Comparison of ENCODE assay signal across 7 cellular contexts in the genomic region with DNA sequence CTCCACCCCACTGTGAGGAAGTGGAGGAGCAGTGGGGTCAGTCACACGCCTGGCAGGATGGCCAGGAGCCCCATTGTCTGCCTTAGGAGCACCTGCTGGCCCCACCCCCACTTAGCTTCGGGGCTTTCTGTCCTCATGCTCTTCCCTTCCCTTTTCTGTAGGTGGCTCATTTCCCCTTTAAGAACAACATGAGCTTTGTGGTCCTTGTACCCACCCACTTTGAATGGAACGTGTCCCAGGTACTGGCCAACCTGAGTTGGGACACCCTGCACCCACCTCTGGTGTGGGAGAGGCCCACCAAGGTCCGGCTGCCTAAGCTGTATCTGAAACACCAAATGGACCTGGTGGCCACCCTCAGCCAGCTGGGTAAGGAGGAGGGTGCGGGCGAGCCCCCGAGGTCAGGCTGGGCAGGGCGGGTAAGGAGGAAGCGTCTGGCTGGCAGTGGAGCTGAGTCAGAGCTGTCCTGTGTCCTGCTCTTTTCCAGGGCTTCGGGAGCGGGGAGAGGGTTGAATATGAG. TPM values are rescaled to one million over a fixed set of nuclear protein-coding genes. Genes with fewer than 3 reads are reported as not detected.
DNase-seq lines count a peak whose midpoint lies in the region; ATAC-seq, FAIRE-seq and TF ChIP-seq lines count a peak whose summit lies in the region.

No MANE protein-coding gene starts in this region.

- H3K36me3 Mint-ChIP-seq in stimulated activated naive B cell treated with anti-CD40 and anti-IgM and Interleukin-4, amounts not matched to agents 10 μg/mL and 1 μg/mL and 100 μg/mL, for 72 hours, result no peaks in the 10 kb centered on the region

- peak overlapping the region; percentile 3; the same call in 1 of the 2 replicates for H3K27ac ChIP-seq in HCT116 (ENCODE audit: low read depth, low read length)
- H3K27ac ChIP-seq in heart right ventricle, result peak overlapping the region in 2 of 10 donors; percentile 19 to 85
- no peak overlapping the region for H3K27ac ChIP-seq in Karpas-422 (ENCODE audit: low read length)

- POLR2A ChIA-PET in HCT116 (lab: Charles Lee), result interaction anchor here (0.6 to 1.3 kb wide), 4 partner anchors 8 to 366 kb away, joined by 3 to 12 read pairs (median 3); no protein-coding TSS in a partner anchor

- peak overlapping the region; percentile 69 for H3K4me2 ChIP-seq in HCT116 (ENCODE audit: low read length)
- no peak overlapping the region for H3K4me2 ChIP-seq in Karpas-422 (ENCODE audit: low read depth, low read length, poor library complexity, severe bottlenecking)

- intact Hi-C loops in HCT116 (cut with micrococcal nuclease), result no loop called here
- intact Hi-C loops in heart right ventricle (cut with DNase I), result loop anchor here in 1 of 10 donors (10.0 kb wide), 1 partner anchor 1342 kb away; no protein-coding TSS in a partner anchor

- peak overlapping the region; percentile 65 for H3K27ac Mint-ChIP-seq in stimulated activated naive B cell treated with anti-CD40 and anti-IgM and Interleukin-4, amounts not matched to agents 10 μg/mL and 1 μg/mL and 100 μg/mL, for 72 hours

- WGBS in heart right ventricle, 2 donors, result 51 to 63% methylated on average over 11 of the region's 11 CpGs

- CTCF ChIA-PET in HCT116 (lab: Charles Lee), result interaction anchor here (0.9 kb wide), 1 partner anchor 113 kb away, joined by 3 read pairs; no protein-coding TSS in a partner anchor

- FAIRE-seq in RCC 7860 (lab: Jason Lieb, UNC), result no peak

- TF ChIP-seq POLR2A in HCT116 (IDR thresholded peaks at IDR 0.05; ENCODE audit: borderline replicate concordance, extremely low read depth, insufficient read depth, insufficient read length), result no peak

- TF ChIP-seq RAD21 in HCT116 (IDR thresholded peaks at IDR 0.05; ENCODE audit: low read depth), result no peak; the same call in 1 of the 2 replicates

- H3K9me3 Mint-ChIP-seq in stimulated activated naive B cell treated with anti-CD40 and anti-IgM and Interleukin-4, amounts not matched to agents 10 μg/mL and 1 μg/mL and 100 μg/mL, for 72 hours, result no peaks in the 10 kb centered on the region

- H3K4me1 Mint-ChIP-seq in stimulated activated naive B cell treated with anti-CD40 and anti-IgM and Interleukin-4, amounts not matched to agents 10 μg/mL and 1 μg/mL and 100 μg/mL, for 72 hours, result peaks cover 11 to 12% of the 10 kb centered on the region in 2 donors

- H3K4me3 ChIP-seq in HCT116 (replicated peaks in 1 of 2; ENCODE audit: low read depth in 1 of 2, low read length in 2 of 2) (peak overlapping the region; percentile 34 to 35), heart right ventricle (peak overlapping the region in 1 of 10 donors; percentile 26), Karpas-422 (ENCODE audit: low read length) (no peak overlapping the region)

- ATAC-seq in HCT116, result peak; percentile 83
- peak; percentile 11 to 68 (median 51) for ATAC-seq in heart right ventricle
- ATAC-seq in stimulated activated naive B cell treated with anti-CD40 and anti-IgM and Interleukin-4, amounts not matched to agents 10 μg/mL and 1 μg/mL and 100 μg/mL, for 72 hours (replicated peaks), result peak; percentile 76 to 77

- DNase-seq in HCT116 (ENCODE audit: low read depth, low spot score) (peak; percentile 45), RCC 7860 (ENCODE audit: low spot score) (peak; percentile 5), heart right ventricle (no peak), Karpas-422 (no peak), NCI-H1105 treated with DMSO at 0.1 percent for 48 hours (lab: John Stamatoyannopoulos, UW) (no peak), HuH-7.5 (ENCODE audit: low spot score) (no peak)
- no peak for DNase-seq in stimulated activated naive B cell treated with anti-CD40 and anti-IgM and Interleukin-4, amounts not matched to agents 10 μg/mL and 1 μg/mL and 100 μg/mL, for 72 hours

- H3K9me3 ChIP-seq in HCT116 (ENCODE audit: control insufficient read depth in 1 of 2, insufficient read depth in 1 of 2, low read depth in 1 of 2, low read length in 2 of 2) (no peaks in the 10 kb centered on the region), heart right ventricle (no peaks in the 10 kb centered on the region), Karpas-422 (ENCODE audit: low read length) (no peaks in the 10 kb centered on the region)

- peak overlapping the region; percentile 22 to 41 for H3K4me3 Mint-ChIP-seq in stimulated activated naive B cell treated with anti-CD40 and anti-IgM and Interleukin-4, amounts not matched to agents 10 μg/mL and 1 μg/mL and 100 μg/mL, for 72 hours

- H3K27me3 Mint-ChIP-seq in stimulated activated naive B cell treated with anti-CD40 and anti-IgM and Interleukin-4, amounts not matched to agents 10 μg/mL and 1 μg/mL and 100 μg/mL, for 72 hours, result no peaks in the 10 kb centered on the region

- H3K27me3 ChIP-seq in HCT116 (ENCODE audit: insufficient read depth, low read length) (no peaks in the 10 kb centered on the region), heart right ventricle (no peaks in the 10 kb centered on the region), Karpas-422 (ENCODE audit: low read length) (no peaks in the 10 kb centered on the region)

- H3K4me1 ChIP-seq in HCT116 (ENCODE audit: control insufficient read depth in 1 of 2, insufficient read depth in 2 of 2, low read length in 2 of 2), result peaks cover 0 to 16% of the 10 kb centered on the region in 2 experiments; a peak in 3 of 4 replicates
- H3K4me1 ChIP-seq in heart right ventricle, result peaks cover 0 to 27% (median 0%) of the 10 kb centered on the region in 9 donors
- H3K4me1 ChIP-seq in Karpas-422 (ENCODE audit: low read length), result peaks cover 6% of the 10 kb centered on the region; the same call in 1 of the 2 replicates

- H3K36me3 ChIP-seq in HCT116 (ENCODE audit: control insufficient read depth in 1 of 2, insufficient read depth in 2 of 2, low read length in 2 of 2), result no peaks in the 10 kb centered on the region
- no peaks in the 10 kb centered on the region for H3K36me3 ChIP-seq in heart right ventricle
- no peaks in the 10 kb centered on the region for H3K36me3 ChIP-seq in Karpas-422 (ENCODE audit: insufficient read depth, low read length)

- RAD21 ChIA-PET in HCT116 (lab: Charles Lee; ENCODE audit: low non-redundant PET in 1 of 2, low total read pairs in 2 of 2, uncharacterized antibody in 2 of 2, unreplicated experiment in 2 of 2), result no interaction called here

- H4K20me1 ChIP-seq in HCT116 (ENCODE audit: insufficient read depth), result no peaks in the 10 kb centered on the region
- H4K20me1 ChIP-seq in Karpas-422 (ENCODE audit: insufficient read depth, low read depth, low read length), result no peaks in the 10 kb centered on the region

- H3K79me2 ChIP-seq in HCT116 (ENCODE audit: insufficient read depth, low read length), result no peaks in the 10 kb centered on the region
- H3K79me2 ChIP-seq in Karpas-422 (ENCODE audit: low read length), result no peaks in the 10 kb centered on the region

- H3K9me2 ChIP-seq in HCT116 (ENCODE audit: insufficient read depth) (no peaks in the 10 kb centered on the region), Karpas-422 (replicated peaks; ENCODE audit: insufficient read depth, low read length) (no peaks in the 10 kb centered on the region)

- TF ChIP-seq CTCF in HCT116 (IDR thresholded peaks at IDR 0.05 in 2 of 3, conservative IDR thresholded peaks at IDR 0.05 in 1 of 3; ENCODE audit: borderline replicate concordance in 1 of 3, insufficient read depth in 1 of 3, low read depth in 2 of 3, low read length in 2 of 3), result no peak
- no peak for TF ChIP-seq CTCF in heart right ventricle (IDR thresholded peaks at IDR 0.05)

- no TSS peak for BruUV-seq in HCT116 (replicated peaks; lab: Mats Ljungman, UMichigan)

- H2AFZ ChIP-seq in HCT116 (ENCODE audit: low read depth, low read length, poor library complexity, severe bottlenecking) (peak overlapping the region; percentile 20), Karpas-422 (ENCODE audit: low read length) (no peak overlapping the region)

- H3K9ac ChIP-seq in HCT116 (ENCODE audit: low read length), result peak overlapping the region; percentile 30
- H3K9ac ChIP-seq in Karpas-422 (ENCODE audit: low read length), result no peak overlapping the region

TF ChIP-seq in HCT116, 20 proteins besides CTCF, POLR2A, EP300 and RAD21 (continues in another document):
- no peak for TF ChIP-seq EZH2phosphoT487 (IDR thresholded peaks at IDR 0.05; ENCODE audit: borderline replicate concordance)
- TF ChIP-seq YY1 (IDR thresholded peaks at IDR 0.05; ENCODE audit: extremely low read depth, insufficient replicate concordance, low read depth, low read length), result no peak
- no peak for TF ChIP-seq ZFX (IDR thresholded peaks at IDR 0.05)
- peak; percentile 57 for TF ChIP-seq POLR2AphosphoS5 (IDR thresholded peaks at IDR 0.05; ENCODE audit: low read depth, low read length)
- TF ChIP-seq CBX3 (IDR thresholded peaks at IDR 0.05; ENCODE audit: low read depth), result peak; percentile 55; the same call in 1 of the 2 replicates
- TF ChIP-seq SIN3A (IDR thresholded peaks at IDR 0.05; ENCODE audit: low read depth), result no peak

RNA-seq across cellular contexts. Expression of a gene that starts 9.4 kb away (rescaled TPM):
- total RNA-seq in HCT116 (2021; ENCODE audit: unreplicated experiment) (2.7 TPM), heart right ventricle (100 to 1,000 TPM in 4 of 10 donors, 10 to 100 TPM in 6; 26.2 to 185 (median 89.1) TPM)
- 0.82 and 1.9 TPM in 2 replicates for polyA plus RNA-seq in HCT116 (2012)
- 100 to 1,000 TPM; 181 to 247 TPM for polyA plus RNA-seq in heart right ventricle
- 45.5 and 62.2 TPM in 2 replicates for total RNA-seq in Karpas-422 (2014; rRNA removed; shearing (Covaris generic); ENCODE audit: low replicate concordance)

RNA-seq across cellular contexts. Expression of a gene that starts 9.8 kb away (rescaled TPM):
- total RNA-seq in HCT116 (2021; ENCODE audit: unreplicated experiment) (2.5 TPM), heart right ventricle (1 to 10 TPM in 3 of 10 donors, under 1 TPM in 5, not detected in 2; 0.18 to 1.3 (median 0.41) TPM)
- 4.5 and 5.1 TPM in 2 replicates for polyA plus RNA-seq in HCT116 (2012)
- 1 to 10 TPM; 2.0 to 2.8 TPM for polyA plus RNA-seq in heart right ventricle
- total RNA-seq in Karpas-422 (2014; rRNA removed; shearing (Covaris generic); ENCODE audit: low replicate concordance), result 0.19 and 0.32 TPM in 2 replicates

RNA-seq across cellular contexts. Expression of a gene that starts 28.0 kb away (rescaled TPM):
- total RNA-seq in HCT116 (2021; ENCODE audit: unreplicated experiment), result 17.3 TPM
- polyA plus RNA-seq in HCT116 (2012), result 10.1 and 10.8 TPM in 2 replicates
- 10 to 100 TPM in 4 of 10 donors, 1 to 10 TPM in 6; 7.7 to 16.9 (median 9.2) TPM for total RNA-seq in heart right ventricle
- 10 to 100 TPM in 1 of 2 donors, 1 to 10 TPM in 1; 8.5 to 14.9 TPM for polyA plus RNA-seq in heart right ventricle
- total RNA-seq in Karpas-422 (2014; rRNA removed; shearing (Covaris generic); ENCODE audit: low replicate concordance), result 11.7 and 28.9 TPM in 2 replicates

RNA-seq across cellular contexts. Expression of a gene that starts 42.3 kb away (rescaled TPM):
- total RNA-seq in HCT116 (2021; ENCODE audit: unreplicated experiment) (1.8 TPM), heart right ventricle (1 to 10 TPM in 9 of 10 donors, under 1 TPM in 1; 0.96 to 6.0 (median 1.9) TPM)
- 1.5 and 1.9 TPM in 2 replicates for polyA plus RNA-seq in HCT116 (2012)
- polyA plus RNA-seq in heart right ventricle, result 1 to 10 TPM; 1.6 to 3.2 TPM
- not detected in 2 replicates for total RNA-seq in Karpas-422 (2014; rRNA removed; shearing (Covaris generic); ENCODE audit: low replicate concordance)

Comparison
In these comparisons a context has a peak if more than half of its experiments do, and no peak if none do; other contexts are left out.
1. DNase-seq: peak in HCT116 (single experiment) and RCC 7860 (single experiment); none in heart right ventricle (0 of 2), stimulated activated naive B cell treated with anti-CD40 and anti-IgM and Interleukin-4, amounts not matched to agents 10 μg/mL and 1 μg/mL and 100 μg/mL, for 72 hours (single experiment), Karpas-422 (single experiment), NCI-H1105 treated with DMSO at 0.1 percent for 48 hours (single experiment) and HuH-7.5 (single experiment).
2. Peak in every context shown above with its lines, with median percentiles within 50 percentile points of each other: ATAC-seq.